In the genomic region with DNA sequence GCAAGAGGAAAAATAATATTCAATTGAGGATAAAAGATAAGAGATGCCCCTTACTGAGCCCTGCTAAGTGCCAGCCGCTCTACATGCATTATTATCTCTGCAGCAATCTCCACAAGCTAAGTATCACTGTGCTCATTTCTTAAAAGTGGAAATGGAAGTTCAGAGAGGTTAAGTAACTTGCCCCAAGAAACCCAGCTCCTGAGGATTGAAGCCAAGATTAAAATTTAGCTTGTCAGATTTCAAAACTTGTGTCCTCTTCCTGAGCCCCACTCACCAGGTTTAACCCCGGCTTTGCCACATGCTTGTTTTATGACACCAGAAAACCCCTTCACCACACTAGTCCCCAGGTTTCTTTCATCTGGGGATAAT, we compare ENCODE assay signal across 33 cellular contexts. TPM values are rescaled to one million over a fixed set of nuclear protein-coding genes. Genes with fewer than 3 reads are reported as not detected.
"Had no signal": no experiment of that assay in that cellular context is flagged by ENCODE, and none has a peak within 500 bp of the region (broad histone marks: within the 10 kb centered on the region; RNA-seq: fewer than 3 reads in every experiment).

No MANE protein-coding gene starts in this region.

- ATAC-seq: effector memory CD8-positive, alpha-beta T cell; esophagus mucosa; gastrocnemius medialis; heart right ventricle; left cardiac atrium; left lung; left ventricle myocardium superior; lower lobe of right lung; mucosa of descending colon; naive thymus-derived CD8-positive, alpha-beta T cell had no signal

- H3K36me3 ChIP-seq: esophagus squamous epithelium, gastrocnemius medialis, heart right ventricle, left lung, lower lobe of right lung had no signal

- H3K4me3 ChIP-seq: coronary artery, dorsolateral prefrontal cortex, esophagus squamous epithelium, gastrocnemius medialis, heart right ventricle, left lung, lower lobe of right lung, mucosa of descending colon had no signal

- H3K27ac ChIP-seq: coronary artery, dorsolateral prefrontal cortex, epithelial cell of prostate, esophagus squamous epithelium, gastrocnemius medialis, heart right ventricle, left lung, lower lobe of right lung had no signal

- FAIRE-seq: endometrium, islet of Langerhans, kidney had no signal

- DNase-seq: dermis blood vessel endothelial cell; dorsolateral prefrontal cortex; effector CD8-positive, alpha-beta T cell; effector memory CD8-positive, alpha-beta T cell; endodermal cell; erythroblast; esophagus squamous epithelium; foreskin fibroblast; foreskin melanocyte; gastrocnemius medialis; glutamatergic neuron; head of caudate nucleus; heart right ventricle; hippocampal formation; kidney; left cardiac atrium; left lung; left ventricle myocardium superior; lower lobe of right lung; mesenchymal stem cell; mucosa of descending colon; naive B cell; naive thymus-derived CD8-positive, alpha-beta T cell had no signal

- H3K9me3 Mint-ChIP-seq: effector memory CD8-positive, alpha-beta T cell; endodermal cell; mesothelial cell of epicardium; naive thymus-derived CD8-positive, alpha-beta T cell had no signal

- H3K27ac Mint-ChIP-seq: endodermal cell; mesothelial cell of epicardium; naive B cell; naive thymus-derived CD8-positive, alpha-beta T cell had no signal

- H3K4me1 ChIP-seq: esophagus squamous epithelium, gastrocnemius medialis, heart right ventricle, left lung, lower lobe of right lung had no signal

- H3K36me3 Mint-ChIP-seq: mesothelial cell of epicardium; naive B cell; naive thymus-derived CD8-positive, alpha-beta T cell had no signal

- H3K4me1 Mint-ChIP-seq: endodermal cell; mesothelial cell of epicardium; naive B cell; naive thymus-derived CD8-positive, alpha-beta T cell had no signal

- H3K9me3 ChIP-seq: esophagus squamous epithelium, gastrocnemius medialis, heart right ventricle, left lung, lower lobe of right lung, mucosa of descending colon had no signal

- H3K4me3 Mint-ChIP-seq: effector memory CD8-positive, alpha-beta T cell; endodermal cell; mesothelial cell of epicardium; naive B cell; naive thymus-derived CD8-positive, alpha-beta T cell had no signal

RNA-seq across cellular contexts. Expression of gene PAX7, which starts 11.2 kb away (rescaled TPM):
- total RNA-seq: dermis blood vessel endothelial cell; esophagus mucosa; esophagus squamous epithelium; glomerular endothelial cell; heart right ventricle; kidney; left cardiac atrium; left lung; left ventricle myocardium superior; lower lobe of right lung; lung microvascular endothelial cell; mesenteric fat pad; mesothelial cell of epicardium; mucosa of descending colon; myocyte; naive thymus-derived CD8-positive, alpha-beta T cell had no signal
- polyA plus RNA-seq: heart right ventricle; naive thymus-derived CD8-positive, alpha-beta T cell had no signal
